ENCODE assay signal across 22 cellular contexts in genomic region chr11:41486436-41486835, GRCh38. TPM values are rescaled to one million over a fixed set of nuclear protein-coding genes. Genes with fewer than 3 reads are reported as not detected.
"Had no signal": no experiment of that assay in that cellular context is flagged by ENCODE, and none has a peak within 500 bp of the region (broad histone marks: within the 10 kb centered on the region; RNA-seq: fewer than 3 reads in every experiment).

No MANE protein-coding gene starts in this region.

- H3K27ac ChIP-seq: coronary artery, gastrocnemius medialis, heart right ventricle, lower lobe of right lung, neutrophil, parathyroid adenoma, sigmoid colon, testis, upper lobe of left lung had no signal

- H3K27me3 ChIP-seq: gastrocnemius medialis, heart right ventricle, neutrophil, sigmoid colon, testis, upper lobe of left lung had no signal

- H3K79me2 ChIP-seq: parathyroid adenoma had no signal

- H3K27ac Mint-ChIP-seq: activated CD4-positive, alpha-beta memory T cell treated with anti-CD3 and anti-CD28 coated beads, Interleukin-2, amount 10 ng/mL, durations not matched to agents 7 days and 5 days; activated naive CD4-positive, alpha-beta T cell treated with anti-CD3 and anti-CD28 coated beads, Interleukin-2, amount 10 ng/mL, durations not matched to agents 7 days and 5 days; activated T-cell treated with anti-CD3 and anti-CD28 coated beads, Interleukin-2, amount 50 U/mL, for 24 hours; stimulated activated naive CD8-positive, alpha-beta T cell treated with anti-CD3 and anti-CD28 coated beads, Interleukin-15, amount 100 ng/mL, for 72 hours had no signal

- H3K9ac ChIP-seq: parathyroid adenoma had no signal

- H3K4me3 Mint-ChIP-seq: activated CD4-positive, alpha-beta memory T cell treated with anti-CD3 and anti-CD28 coated beads, Interleukin-2, amount 10 ng/mL, durations not matched to agents 7 days and 5 days; activated naive CD4-positive, alpha-beta T cell treated with anti-CD3 and anti-CD28 coated beads, Interleukin-2, amount 10 ng/mL, durations not matched to agents 7 days and 5 days; activated T-cell treated with anti-CD3 and anti-CD28 coated beads, Interleukin-2, amount 50 U/mL, for 24 hours; stimulated activated naive CD8-positive, alpha-beta T cell treated with anti-CD3 and anti-CD28 coated beads, Interleukin-15, amount 100 ng/mL, for 72 hours had no signal

- H3K36me3 ChIP-seq: gastrocnemius medialis, heart right ventricle, lower lobe of right lung, neutrophil, sigmoid colon, upper lobe of left lung had no signal

- ATAC-seq: gastrocnemius medialis; heart right ventricle; left colon; lower lobe of right lung; stimulated activated naive CD8-positive, alpha-beta T cell treated with anti-CD3 and anti-CD28 coated beads, Interleukin-15, amount 100 ng/mL, for 72 hours had no signal

- H3K4me3 ChIP-seq: coronary artery, gastrocnemius medialis, heart right ventricle, lower lobe of right lung, sigmoid colon, testis, upper lobe of left lung had no signal

- H3K27me3 Mint-ChIP-seq: activated CD4-positive, alpha-beta memory T cell treated with anti-CD3 and anti-CD28 coated beads, Interleukin-2, amount 10 ng/mL, durations not matched to agents 7 days and 5 days; activated naive CD4-positive, alpha-beta T cell treated with anti-CD3 and anti-CD28 coated beads, Interleukin-2, amount 10 ng/mL, durations not matched to agents 7 days and 5 days; activated T-cell treated with anti-CD3 and anti-CD28 coated beads, Interleukin-2, amount 50 U/mL, for 24 hours; stimulated activated naive CD8-positive, alpha-beta T cell treated with anti-CD3 and anti-CD28 coated beads, Interleukin-15, amount 100 ng/mL, for 72 hours had no signal

- H2AFZ ChIP-seq: parathyroid adenoma had no signal

- H3K9me3 ChIP-seq: gastrocnemius medialis, heart right ventricle, lower lobe of right lung, neutrophil, sigmoid colon, testis, upper lobe of left lung had no signal

- DNase-seq: activated CD4-positive, alpha-beta memory T cell treated with anti-CD3 and anti-CD28 coated beads, Interleukin-2, amount 10 ng/mL, durations not matched to agents 7 days and 5 days; activated CD4-positive, alpha-beta T cell treated with anti-CD3 and anti-CD28 coated beads for 4 hours; activated naive CD4-positive, alpha-beta T cell treated with anti-CD3 and anti-CD28 coated beads, Interleukin-2, amount 10 ng/mL, durations not matched to agents 7 days and 5 days; activated T-cell treated with anti-CD3 and anti-CD28 coated beads, Interleukin-2, amount 50 U/mL, for 24 hours; central memory CD4-positive, alpha-beta T cell; effector CD4-positive, alpha-beta T cell; gastrocnemius medialis; heart right ventricle; left colon; lower lobe of right lung; midbrain; sigmoid colon; stimulated activated CD4-positive, alpha-beta T cell treated with anti-CD3 and anti-CD28 coated beads, Interleukin-1b, Interleukin-23, amount 100 ng/mL, for 48 hours; stimulated activated naive CD8-positive, alpha-beta T cell treated with anti-CD3 and anti-CD28 coated beads, Interleukin-15, amount 100 ng/mL, for 72 hours; testis; upper lobe of left lung had no signal

- H3K4me1 Mint-ChIP-seq: activated CD4-positive, alpha-beta memory T cell treated with anti-CD3 and anti-CD28 coated beads, Interleukin-2, amount 10 ng/mL, durations not matched to agents 7 days and 5 days; activated naive CD4-positive, alpha-beta T cell treated with anti-CD3 and anti-CD28 coated beads, Interleukin-2, amount 10 ng/mL, durations not matched to agents 7 days and 5 days; stimulated activated naive CD8-positive, alpha-beta T cell treated with anti-CD3 and anti-CD28 coated beads, Interleukin-15, amount 100 ng/mL, for 72 hours had no signal

- H3K36me3 Mint-ChIP-seq: activated naive CD4-positive, alpha-beta T cell treated with anti-CD3 and anti-CD28 coated beads, Interleukin-2, amount 10 ng/mL, durations not matched to agents 7 days and 5 days had no signal

- H3K4me1 ChIP-seq: gastrocnemius medialis, heart right ventricle, lower lobe of right lung, parathyroid adenoma, sigmoid colon, testis, upper lobe of left lung had no signal

RNA-seq across cellular contexts. Expression of gene LRRC4C, which starts 27.0 kb away (rescaled TPM):
- total RNA-seq: activated CD4-positive, alpha-beta memory T cell treated with anti-CD3 and anti-CD28 coated beads, Interleukin-2, amount 10 ng/mL, durations not matched to agents 7 days and 5 days; endothelial cell of umbilical vein; myocyte; T-helper 1 cell treated with Interleukin-12 subunit alpha and Interleukin-12 subunit beta and Interleukin-4 antibody, amounts not matched to agents 30 ng/mL and 1 ng/mL, for 36 hours had no signal
